In the genomic region with DNA sequence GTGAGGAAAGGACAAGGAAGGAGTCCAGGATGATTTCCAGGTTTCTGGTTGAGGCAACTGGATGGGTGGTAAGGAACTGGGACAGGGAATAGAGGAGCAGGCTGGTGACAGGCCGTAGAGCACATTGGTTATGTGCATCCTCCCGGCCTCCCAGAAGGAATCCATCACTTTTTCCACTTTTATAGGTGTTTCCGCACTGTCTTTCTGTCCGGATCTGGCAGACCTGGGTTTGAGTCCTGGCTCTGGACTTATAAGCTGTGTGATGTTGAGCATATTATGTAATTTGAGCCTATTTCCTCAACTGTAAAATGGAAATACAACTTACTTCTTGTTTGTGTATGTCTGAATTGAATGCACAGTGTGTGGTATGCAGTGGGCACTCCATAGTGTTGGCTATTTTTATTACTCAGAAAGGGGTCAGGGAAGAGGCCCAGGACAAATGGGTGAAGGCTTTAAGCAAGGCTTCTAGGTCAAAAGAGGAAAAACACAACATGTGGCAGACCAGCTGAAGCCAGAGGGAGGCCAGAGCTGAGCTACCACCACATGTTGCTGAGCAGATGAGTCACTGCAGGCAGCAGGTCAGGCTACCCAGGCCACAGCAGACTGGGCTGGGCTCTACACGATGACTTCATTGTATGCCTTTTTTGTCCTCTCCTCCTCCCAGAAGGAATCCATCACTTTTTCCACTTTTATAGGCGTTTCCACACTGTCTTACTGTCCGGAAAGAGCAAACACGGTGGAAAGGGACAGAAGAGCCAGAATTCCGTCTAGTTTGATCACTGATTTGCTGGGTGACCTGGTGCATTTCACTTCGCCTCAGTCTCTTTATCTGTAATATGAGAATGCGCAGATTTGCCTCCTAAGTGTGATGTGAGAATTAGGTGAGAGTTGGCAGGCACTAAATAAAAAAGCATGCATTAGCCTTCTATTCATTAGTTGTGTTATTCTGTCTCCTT, we compare ENCODE assay signal across 1 cellular context.
TF ChIP-seq lines count a peak whose summit lies in the region.

No MANE protein-coding gene starts in this region.

TF ChIP-seq in HEK293, 187 proteins besides CTCF, POLR2A, EP300 and RAD21 (continued from another document and continues in another):
- TF ChIP-seq SALL2 (tag by site-specific recombination; IDR thresholded peaks at IDR 0.05; ENCODE audit: borderline replicate concordance) (no peak), FEZF1 (tag by site-specific recombination; IDR thresholded peaks at IDR 0.05) (peak; percentile 70), ZNF311 (tag by site-specific recombination; IDR thresholded peaks at IDR 0.05; ENCODE audit: borderline replicate concordance) (no peak), MEIS1 (CRISPR knock-in tag; IDR thresholded peaks at IDR 0.05; ENCODE audit: borderline replicate concordance) (no peak), ZIC2 (tag by site-specific recombination; IDR thresholded peaks at IDR 0.05) (peak; percentile 61), KLF10 (tag by site-specific recombination; IDR thresholded peaks at IDR 0.05) (peak; percentile 42), KLF1 (tag by site-specific recombination; IDR thresholded peaks at IDR 0.05) (peak; percentile 57; the same call in 1 of the 2 replicates), ZNF792 (tag by site-specific recombination; IDR thresholded peaks at IDR 0.05) (no peak), SP2 (tag by site-specific recombination; IDR thresholded peaks at IDR 0.05) (peak; percentile 61), ZNF777 (tag by site-specific recombination; IDR thresholded peaks at IDR 0.05; ENCODE audit: borderline replicate concordance) (no peak), PRDM1 (tag by site-specific recombination; IDR thresholded peaks at IDR 0.05) (peak; percentile 84), YY2 (tag by site-specific recombination; IDR thresholded peaks at IDR 0.05) (no peak), ZNF184 (tag by site-specific recombination; IDR thresholded peaks at IDR 0.05) (no peak), ZNF677 (tag by site-specific recombination; IDR thresholded peaks at IDR 0.05) (no peak), ZNF266 (tag by site-specific recombination; IDR thresholded peaks at IDR 0.05; ENCODE audit: low read depth) (no peak), SP7 (tag by site-specific recombination; IDR thresholded peaks at IDR 0.05) (peak; percentile 84), ZBTB1 (tag by site-specific recombination; IDR thresholded peaks at IDR 0.05) (no peak), BCL11A (tag by site-specific recombination; IDR thresholded peaks at IDR 0.05; ENCODE audit: low read depth) (peak; percentile 63; the same call in 1 of the 2 replicates), ZNF501 (tag by site-specific recombination; IDR thresholded peaks at IDR 0.05) (no peak), ZNF701 (tag by site-specific recombination; IDR thresholded peaks at IDR 0.05) (no peak), ZNF561 (tag by site-specific recombination; IDR thresholded peaks at IDR 0.05; ENCODE audit: borderline replicate concordance) (no peak), ZNF600 (tag by site-specific recombination; IDR thresholded peaks at IDR 0.05) (peak; percentile 97), YY1 (tag by site-specific recombination; IDR thresholded peaks at IDR 0.05) (no peak), ZNF426 (tag by site-specific recombination; IDR thresholded peaks at IDR 0.05) (no peak), ZNF248 (tag by site-specific recombination; IDR thresholded peaks at IDR 0.05) (no peak), ZNF843 (tag by site-specific recombination; IDR thresholded peaks at IDR 0.05) (no peak; the same call in 1 of the 2 replicates), ZNF776 (tag by site-specific recombination; IDR thresholded peaks at IDR 0.05; ENCODE audit: borderline replicate concordance) (no peak), INSM2 (tag by site-specific recombination; IDR thresholded peaks at IDR 0.05) (no peak), ZBTB49 (tag by site-specific recombination; IDR thresholded peaks at IDR 0.05; ENCODE audit: low read depth) (no peak), ZNF530 (tag by site-specific recombination; IDR thresholded peaks at IDR 0.05; ENCODE audit: low read depth) (no peak), ZNF362 (tag by site-specific recombination; IDR thresholded peaks at IDR 0.05) (peak; percentile 91), SETDB1 (IDR thresholded peaks at IDR 0.05; ENCODE audit: insufficient read length, low read length) (no peak), GLI2 (tag by site-specific recombination; IDR thresholded peaks at IDR 0.05; ENCODE audit: borderline replicate concordance, low read depth) (no peak), ZNF16 (tag by site-specific recombination; IDR thresholded peaks at IDR 0.05; ENCODE audit: low read depth) (no peak), GLIS2 (tag by site-specific recombination; IDR thresholded peaks at IDR 0.05) (peak; percentile 65; the same call in 1 of the 2 replicates), TRIM28 (IDR thresholded peaks at IDR 0.05; ENCODE audit: borderline replicate concordance, low read length) (peak; percentile 97), ZFHX2 (tag by site-specific recombination; conservative IDR thresholded peaks at IDR 0.05) (no peak), BCL6B (tag by site-specific recombination; IDR thresholded peaks at IDR 0.05) (no peak), ZNF548 (tag by site-specific recombination; IDR thresholded peaks at IDR 0.05) (no peak), ZSCAN4 (tag by site-specific recombination; IDR thresholded peaks at IDR 0.05) (no peak), ZNF449 (tag by site-specific recombination; IDR thresholded peaks at IDR 0.05) (peak; percentile 91), ZBTB20 (tag by site-specific recombination; IDR thresholded peaks at IDR 0.05) (no peak; the same call in 1 of the 2 replicates), GLIS1 (tag by site-specific recombination; IDR thresholded peaks at IDR 0.05) (peak; percentile 63), ZNF768 (tag by site-specific recombination; IDR thresholded peaks at IDR 0.05) (no peak), ZNF146 (tag by site-specific recombination; IDR thresholded peaks at IDR 0.05) (no peak)
- TF ChIP-seq, protein P1, sequence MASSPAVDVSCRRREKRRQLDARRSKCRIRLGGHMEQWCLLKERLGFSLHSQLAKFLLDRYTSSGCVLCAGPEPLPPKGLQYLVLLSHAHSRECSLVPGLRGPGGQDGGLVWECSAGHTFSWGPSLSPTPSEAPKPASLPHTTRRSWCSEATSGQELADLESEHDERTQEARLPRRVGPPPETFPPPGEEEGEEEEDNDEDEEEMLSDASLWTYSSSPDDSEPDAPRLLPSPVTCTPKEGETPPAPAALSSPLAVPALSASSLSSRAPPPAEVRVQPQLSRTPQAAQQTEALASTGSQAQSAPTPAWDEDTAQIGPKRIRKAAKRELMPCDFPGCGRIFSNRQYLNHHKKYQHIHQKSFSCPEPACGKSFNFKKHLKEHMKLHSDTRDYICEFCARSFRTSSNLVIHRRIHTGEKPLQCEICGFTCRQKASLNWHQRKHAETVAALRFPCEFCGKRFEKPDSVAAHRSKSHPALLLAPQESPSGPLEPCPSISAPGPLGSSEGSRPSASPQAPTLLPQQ (tag by site-specific recombination; IDR thresholded peaks at IDR 0.05): peak; percentile 27
- TF ChIP-seq, protein P2, sequence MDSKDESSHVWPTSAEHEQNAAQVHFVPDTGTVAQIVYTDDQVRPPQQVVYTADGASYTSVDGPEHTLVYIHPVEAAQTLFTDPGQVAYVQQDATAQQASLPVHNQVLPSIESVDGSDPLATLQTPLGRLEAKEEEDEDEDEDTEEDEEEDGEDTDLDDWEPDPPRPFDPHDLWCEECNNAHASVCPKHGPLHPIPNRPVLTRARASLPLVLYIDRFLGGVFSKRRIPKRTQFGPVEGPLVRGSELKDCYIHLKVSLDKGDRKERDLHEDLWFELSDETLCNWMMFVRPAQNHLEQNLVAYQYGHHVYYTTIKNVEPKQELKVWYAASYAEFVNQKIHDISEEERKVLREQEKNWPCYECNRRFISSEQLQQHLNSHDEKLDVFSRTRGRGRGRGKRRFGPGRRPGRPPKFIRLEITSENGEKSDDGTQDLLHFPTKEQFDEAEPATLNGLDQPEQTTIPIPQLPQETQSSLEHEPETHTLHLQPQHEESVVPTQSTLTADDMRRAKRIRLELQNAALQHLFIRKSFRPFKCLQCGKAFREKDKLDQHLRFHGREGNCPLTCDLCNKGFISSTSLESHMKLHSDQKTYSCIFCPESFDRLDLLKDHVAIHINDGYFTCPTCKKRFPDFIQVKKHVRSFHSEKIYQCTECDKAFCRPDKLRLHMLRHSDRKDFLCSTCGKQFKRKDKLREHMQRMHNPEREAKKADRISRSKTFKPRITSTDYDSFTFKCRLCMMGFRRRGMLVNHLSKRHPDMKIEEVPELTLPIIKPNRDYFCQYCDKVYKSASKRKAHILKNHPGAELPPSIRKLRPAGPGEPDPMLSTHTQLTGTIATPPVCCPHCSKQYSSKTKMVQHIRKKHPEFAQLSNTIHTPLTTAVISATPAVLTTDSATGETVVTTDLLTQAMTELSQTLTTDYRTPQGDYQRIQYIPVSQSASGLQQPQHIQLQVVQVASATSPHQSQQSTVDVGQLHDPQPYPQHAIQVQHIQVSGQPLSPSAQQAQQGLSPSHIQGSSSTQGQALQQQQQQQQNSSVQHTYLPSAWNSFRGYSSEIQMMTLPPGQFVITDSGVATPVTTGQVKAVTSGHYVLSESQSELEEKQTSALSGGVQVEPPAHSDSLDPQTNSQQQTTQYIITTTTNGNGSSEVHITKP (tag by site-specific recombination; IDR thresholded peaks at IDR 0.05): peak; percentile 51
